31 cellular contexts compared by ENCODE assay signal in genomic region chr13:50452028-50452427, GRCh38.
"Had no signal": no experiment of that assay in that cellular context is flagged by ENCODE, and none has a peak within 500 bp of the region (broad histone marks: within the 10 kb centered on the region; RNA-seq: fewer than 3 reads in every experiment).

No MANE protein-coding gene starts in this region.

- H3K4me3 Mint-ChIP-seq: immature natural killer cell; mesothelial cell of epicardium; naive thymus-derived CD4-positive, alpha-beta T cell; natural killer cell treated with Interleukin-12 subunit alpha and Interleukin-12 subunit beta and Interleukin-15 and Interleukin-18, amount 100 ng/mL, for 72 hours; neural crest cell; stimulated activated naive CD8-positive, alpha-beta T cell treated with anti-CD3 and anti-CD28 coated beads, Interleukin-15, Interleukin-2, amounts not matched to agents 100 ng/mL and 50 ng/mL, for 24 hours had no signal

- H3K4me1 ChIP-seq: parathyroid adenoma, upper lobe of right lung had no signal

- H3K9me3 ChIP-seq: left lung, lower lobe of right lung, psoas muscle, right atrium auricular region, suprapubic skin, thoracic aorta, tibial artery, upper lobe of right lung had no signal

- H3K27me3 ChIP-seq: left lung, right atrium auricular region, suprapubic skin, tibial artery, upper lobe of right lung had no signal

- H3K79me2 ChIP-seq: parathyroid adenoma had no signal

- FAIRE-seq: islet of Langerhans, kidney, urothelium cell line had no signal

- DNase-seq: head of caudate nucleus; hypothalamus; immature natural killer cell; kidney; left colon; left lung; mammary epithelial cell; mesendoderm; naive thymus-derived CD4-positive, alpha-beta T cell; nucleus accumbens; stimulated activated CD4-positive, alpha-beta T cell treated with anti-CD3 and anti-CD28 coated beads, Interleukin-12 subunit alpha, Interleukin-12 subunit beta, amount 100 ng/mL, for 4 hours; stimulated activated CD4-positive, alpha-beta T cell treated with anti-CD3 and anti-CD28 coated beads, Interleukin-15, amount 100 ng/mL, for 24 hours; stimulated activated CD4-positive, alpha-beta T cell treated with anti-CD3 and anti-CD28 coated beads, Interleukin-2, amount 100 ng/mL, for 24 hours; stimulated activated CD4-positive, alpha-beta T cell treated with anti-CD3 and anti-CD28 coated beads, Interleukin-4, amount 100 ng/mL, for 1 hour; stimulated activated naive CD4-positive, alpha-beta T cell; tibial artery; trophoblast cell had no signal

- H3K36me3 ChIP-seq: left lung, lower lobe of right lung, right atrium auricular region, suprapubic skin, thoracic aorta, tibial artery, upper lobe of right lung had no signal

- H2AFZ ChIP-seq: parathyroid adenoma had no signal

- H3K4me1 Mint-ChIP-seq: neural crest cell had no signal

- H3K36me3 Mint-ChIP-seq: immature natural killer cell; mesothelial cell of epicardium; natural killer cell treated with Interleukin-12 subunit alpha and Interleukin-12 subunit beta and Interleukin-15 and Interleukin-18, amount 100 ng/mL, for 72 hours had no signal

- H3K27ac Mint-ChIP-seq: mesothelial cell of epicardium; naive thymus-derived CD4-positive, alpha-beta T cell; natural killer cell treated with Interleukin-12 subunit alpha and Interleukin-12 subunit beta and Interleukin-15 and Interleukin-18, amount 100 ng/mL, for 72 hours had no signal

- H3K27ac ChIP-seq: left lung, lower lobe of right lung, parathyroid adenoma, psoas muscle, right atrium auricular region, suprapubic skin, tibial artery, upper lobe of right lung had no signal

- H3K4me3 ChIP-seq: left lung, lower lobe of right lung, psoas muscle, right atrium auricular region, skin epidermis, suprapubic skin, thoracic aorta, tibial artery, upper lobe of right lung had no signal

- H3K9ac ChIP-seq: parathyroid adenoma had no signal

- ATAC-seq: left colon; naive thymus-derived CD4-positive, alpha-beta T cell; natural killer cell treated with Interleukin-12 subunit alpha and Interleukin-12 subunit beta and Interleukin-15 and Interleukin-18, amount 100 ng/mL, for 72 hours; psoas muscle had no signal

- H3K9me3 Mint-ChIP-seq: immature natural killer cell; mesothelial cell of epicardium; naive thymus-derived CD4-positive, alpha-beta T cell; natural killer cell treated with Interleukin-12 subunit alpha and Interleukin-12 subunit beta and Interleukin-15 and Interleukin-18, amount 100 ng/mL, for 72 hours; neural crest cell; stimulated activated naive CD8-positive, alpha-beta T cell treated with anti-CD3 and anti-CD28 coated beads, Interleukin-15, Interleukin-2, amounts not matched to agents 100 ng/mL and 50 ng/mL, for 24 hours had no signal
